In genomic region chr11:13316528-13316961, GRCh38 we compare ENCODE assay signal across 7 cellular contexts. TPM values are rescaled to one million over a fixed set of nuclear protein-coding genes. Genes with fewer than 3 reads are reported as not detected.
DNase-seq lines count a peak whose midpoint lies in the region; ATAC-seq and TF ChIP-seq lines count a peak whose summit lies in the region.

No MANE protein-coding gene starts in this region.

- H3K56ac ChIP-seq in IMR-90 (ENCODE audit: extremely low read depth, insufficient read depth, low read length), result no peak overlapping the region

- H3K9me3 ChIP-seq in IMR-90 (ENCODE audit: control insufficient read depth, insufficient read depth, low read length) (no peaks in the 10 kb centered on the region), fibroblast of lung (ENCODE audit: control insufficient read depth, insufficient read depth, low read depth, low read length) (no peaks in the 10 kb centered on the region), subcutaneous abdominal adipose tissue (ENCODE audit: control insufficient read depth in 5 of 5, low read length in 5 of 5) (no peaks in the 10 kb centered on the region)

- intact Hi-C loops in IMR-90 (cut with micrococcal nuclease), result no loop called here

- peak overlapping the region; percentile 58; the same call in 1 of the 2 replicates for H3K14ac ChIP-seq in IMR-90 (replicated peaks; ENCODE audit: low read depth, low read length)

- peak overlapping the region; percentile 47 to 54; a peak in 1 of 4 replicates for H4K8ac ChIP-seq in IMR-90 (ENCODE audit: low read depth in 2 of 2, low read length in 2 of 2)

- H3K79me2 ChIP-seq in fibroblast of lung (ENCODE audit: control insufficient read depth, insufficient read depth, low read length), result peaks cover 2% of the 10 kb centered on the region

- TF ChIP-seq CTCF in IMR-90 (conservative IDR thresholded peaks at IDR 0.05; ENCODE audit: low read depth, low read length), result no peak
- TF ChIP-seq CTCF in fibroblast of lung (conservative IDR thresholded peaks at IDR 0.05 in 1 of 2, IDR thresholded peaks at IDR 0.05 in 1 of 2; ENCODE audit: low read depth in 1 of 2, low read length in 2 of 2), result no peak

- H3K27ac ChIP-seq in IMR-90 (ENCODE audit: insufficient read depth, low read length), result no peak overlapping the region
- H3K27ac ChIP-seq in fibroblast of lung (ENCODE audit: insufficient read depth, low read length), result peak overlapping the region; percentile 34
- H3K27ac ChIP-seq in subcutaneous abdominal adipose tissue (ENCODE audit: low read depth, low read length), result peak overlapping the region; percentile 84

- no TSS peak for BruUV-seq in IMR-90 (replicated peaks; lab: Mats Ljungman, UMichigan)

- H3K4me3 ChIP-seq in IMR-90 (ENCODE audit: insufficient read depth, low read depth, low read length) (no peak overlapping the region), fibroblast of lung (replicated peaks in 1 of 4; ENCODE audit: control extremely low read depth in 1 of 4, insufficient read depth in 1 of 4, low read depth in 3 of 4, low read length in 4 of 4) (no peak overlapping the region), subcutaneous abdominal adipose tissue (ENCODE audit: low read depth in 1 of 5, low read length in 5 of 5) (no peak overlapping the region), H7 (ENCODE audit: insufficient read depth, low read depth, low read length) (no peak overlapping the region)

- no peak overlapping the region for H2BK5ac ChIP-seq in IMR-90 (ENCODE audit: low read depth, low read length, poor library complexity, severe bottlenecking)

- H2AFZ ChIP-seq in IMR-90 (replicated peaks; ENCODE audit: low read length, poor library complexity), result peak overlapping the region; percentile 5
- H2AFZ ChIP-seq in fibroblast of lung (ENCODE audit: low read length), result peak overlapping the region; percentile 79

- peaks cover 27% of the 10 kb centered on the region for H3K9me1 ChIP-seq in IMR-90 (ENCODE audit: insufficient read depth, low read length)

- dilution Hi-C loops in IMR-90 (cut with HindIII; ENCODE audit: low sequenced_read_pairs, unreplicated experiment), result no loop called here

- H4K20me1 ChIP-seq in IMR-90 (ENCODE audit: insufficient read depth, low read length) (peaks cover 18% of the 10 kb centered on the region), fibroblast of lung (ENCODE audit: control insufficient read depth, extremely low read depth, insufficient read depth, low read length) (no peaks in the 10 kb centered on the region)

- H3K18ac ChIP-seq in IMR-90 (ENCODE audit: low read depth, low read length), result no peak overlapping the region

- peak overlapping the region; percentile 14; the same call in 1 of the 2 replicates for H2BK20ac ChIP-seq in IMR-90 (ENCODE audit: low read depth, low read length)

- TF ChIP-seq POLR2A in IMR-90 (IDR thresholded peaks at IDR 0.05; ENCODE audit: low read depth, low read length), result no peak

- H3K9ac ChIP-seq in IMR-90 (ENCODE audit: low read depth, low read length) (no peak overlapping the region), fibroblast of lung (ENCODE audit: insufficient read depth, low read length) (no peak overlapping the region), subcutaneous abdominal adipose tissue (ENCODE audit: low read length in 5 of 5) (no peak overlapping the region)

- H4K5ac ChIP-seq in IMR-90 (ENCODE audit: low read depth, low read length), result peak overlapping the region; percentile 24; the same call in 1 of the 2 replicates

- peak; percentile 55 for DNase-seq in IMR-90
- DNase-seq in fibroblast of lung (ENCODE audit: low read depth in 2 of 2), result peak; percentile 65 to 79
- no peak for DNase-seq in NCI-H82 treated with DMSO at 0.1 percent for 48 hours (lab: John Stamatoyannopoulos, UW; ENCODE audit: unreplicated experiment)
- no peak for DNase-seq in activated effector memory CD4-positive, alpha-beta T cell treated with anti-CD3 and anti-CD28 coated beads, Interleukin-2, amount 50 U/mL, for 16 hours
- no peak for DNase-seq in H7

- no peak overlapping the region for H2BK120ac ChIP-seq in IMR-90 (ENCODE audit: low read depth, low read length)

- TF ChIP-seq RAD21 in IMR-90 (IDR thresholded peaks at IDR 0.05; ENCODE audit: low read length), result no peak

- in situ Hi-C loops in IMR-90 (cut with MboI; ENCODE audit: low sequenced_read_pairs), result no loop called here

- POLR2A ChIA-PET in IMR-90 (lab: Charles Lee; ENCODE audit: unreplicated experiment), result no interaction called here

- H3K27me3 ChIP-seq in IMR-90 (ENCODE audit: control insufficient read depth, insufficient read depth, low read length), result no peaks in the 10 kb centered on the region
- H3K27me3 ChIP-seq in fibroblast of lung (ENCODE audit: control insufficient read depth, insufficient read depth, low read length), result no peaks in the 10 kb centered on the region
- no peaks in the 10 kb centered on the region for H3K27me3 ChIP-seq in subcutaneous abdominal adipose tissue (ENCODE audit: control insufficient read depth in 5 of 5, insufficient read depth in 4 of 5, low read length in 5 of 5)
- H3K27me3 ChIP-seq in H7 (ENCODE audit: control insufficient read depth, insufficient read depth, low read length), result no peaks in the 10 kb centered on the region

- peak overlapping the region; percentile 65; the same call in 1 of the 2 replicates for H2AK5ac ChIP-seq in IMR-90 (ENCODE audit: low read depth, low read length)

- no peak overlapping the region for H4K91ac ChIP-seq in IMR-90 (ENCODE audit: insufficient read depth, low read depth, low read length)

- peak overlapping the region; percentile 38 for H2AK9ac ChIP-seq in IMR-90 (replicated peaks; ENCODE audit: low read depth, low read length, poor library complexity)

- peaks cover 4% of the 10 kb centered on the region for H3K4me1 ChIP-seq in IMR-90 (ENCODE audit: control insufficient read depth, insufficient read depth, low read length)
- peaks cover 15% of the 10 kb centered on the region for H3K4me1 ChIP-seq in fibroblast of lung (ENCODE audit: control insufficient read depth, extremely low read depth, insufficient read depth, low read length)
- peaks cover 2 to 53% (median 50%) of the 10 kb centered on the region in 5 donors for H3K4me1 ChIP-seq in subcutaneous abdominal adipose tissue (ENCODE audit: control insufficient read depth in 5 of 5, insufficient read depth in 5 of 5, low read length in 5 of 5)

- H3K4ac ChIP-seq in IMR-90 (ENCODE audit: low read depth, low read length), result peak overlapping the region; percentile 62

- H2BK15ac ChIP-seq in IMR-90 (ENCODE audit: low read depth, low read length), result no peak overlapping the region

- peaks cover 3% of the 10 kb centered on the region; the same call in 1 of the 2 replicates for H3K36me3 ChIP-seq in IMR-90 (ENCODE audit: control insufficient read depth, insufficient read depth, low read length)
- no peaks in the 10 kb centered on the region for H3K36me3 ChIP-seq in fibroblast of lung (ENCODE audit: control insufficient read depth, insufficient read depth, low read length)
- peaks cover 0 to 12% (median 3%) of the 10 kb centered on the region in 5 donors for H3K36me3 ChIP-seq in subcutaneous abdominal adipose tissue (ENCODE audit: control insufficient read depth in 5 of 5, insufficient read depth in 5 of 5, low read length in 5 of 5)
- H3K36me3 ChIP-seq in H7 (replicated peaks; ENCODE audit: control insufficient read depth, insufficient read depth, low read length), result no peaks in the 10 kb centered on the region

- H3K79me1 ChIP-seq in IMR-90 (ENCODE audit: low read depth in 1 of 2, low read length in 2 of 2), result peaks cover 35 to 72% of the 10 kb centered on the region in 2 experiments

- no peak overlapping the region for H3K4me2 ChIP-seq in IMR-90 (ENCODE audit: low read depth, low read length)
- no peak overlapping the region for H3K4me2 ChIP-seq in fibroblast of lung (ENCODE audit: extremely low read depth, insufficient read depth, low read length)

- ATAC-seq in GM21390 (IDR thresholded peaks at IDR 0.05; ENCODE audit: unreplicated experiment) (peak; percentile 41), IMR-90 (ENCODE audit: low read depth) (peak; percentile 85)

- no CpG with 5 or more reads among the region's 4 CpGs for WGBS in IMR-90 (ENCODE audit: extremely low coverage in 2 of 2, insufficient read length in 1 of 2), 2 experiments

- CTCF ChIA-PET in IMR-90 (lab: Yijun Ruan, JAX), result no interaction called here

- peak overlapping the region; percentile 38; the same call in 1 of the 2 replicates for H3K23ac ChIP-seq in IMR-90 (ENCODE audit: low read depth, low read length)

TF ChIP-seq in IMR-90, 13 proteins besides CTCF, POLR2A, EP300 and RAD21 (continues in another document):
- TF ChIP-seq SMC3 (IDR thresholded peaks at IDR 0.05; ENCODE audit: low read depth, low read length) (no peak), MAZ (IDR thresholded peaks at IDR 0.05; ENCODE audit: borderline replicate concordance, low read depth, low read length) (no peak), CHD1 (IDR thresholded peaks at IDR 0.05; ENCODE audit: low read depth, low read length) (no peak), ELK1 (IDR thresholded peaks at IDR 0.05; ENCODE audit: borderline replicate concordance, low read depth, low read length) (no peak), MXI1 (IDR thresholded peaks at IDR 0.05; ENCODE audit: borderline replicate concordance, low read depth, low read length) (no peak), MAFK (IDR thresholded peaks at IDR 0.05; ENCODE audit: low read depth, low read length) (no peak), RCOR1 (IDR thresholded peaks at IDR 0.05; ENCODE audit: insufficient replicate concordance, low read length) (no peak)

RNA-seq across cellular contexts. Expression of gene BMAL1, which starts 39.0 kb away (rescaled TPM):
- total RNA-seq in IMR-90 (2012; rRNA removed), result 9.9 and 13.1 TPM in 2 replicates
- 7.5 and 8.8 TPM in 2 replicates for polyA plus RNA-seq in IMR-90 (2012; rRNA removed)
- polyA plus RNA-seq in IMR-90 (2012; cell fraction: cytosol; rRNA removed), result 3.2 and 7.1 TPM in 2 replicates
- 7.6 and 22.8 TPM in 2 replicates for polyA plus RNA-seq in IMR-90 (2012; cell fraction: nucleus; rRNA removed; ENCODE audit: low replicate concordance)
- 11.2 and 13.1 TPM in 2 replicates for total RNA-seq in fibroblast of lung
- polyA plus RNA-seq in fibroblast of lung, result 10.7 and 12.9 TPM in 2 replicates
- 6.3 and 8.2 TPM in 2 replicates for polyA plus RNA-seq in fibroblast of lung (2012)
- 3.6 and 11.7 TPM in 2 replicates for polyA minus RNA-seq in fibroblast of lung (ENCODE audit: low replicate concordance)
- total RNA-seq in H7 (2014; rRNA removed; shearing (Covaris generic)), result 3.8 and 5.0 TPM in 2 replicates

Comparison
In these comparisons a context has a peak if more than half of its experiments do, and no peak if none do; other contexts are left out.
1. DNase-seq: peak in IMR-90 (single experiment) and fibroblast of lung (2 of 2); none in NCI-H82 treated with DMSO at 0.1 percent for 48 hours (single experiment), activated effector memory CD4-positive, alpha-beta T cell treated with anti-CD3 and anti-CD28 coated beads, Interleukin-2, amount 50 U/mL, for 16 hours (single experiment) and H7 (single experiment).